ENCODE assay signal across 1 cellular context in the genomic region with DNA sequence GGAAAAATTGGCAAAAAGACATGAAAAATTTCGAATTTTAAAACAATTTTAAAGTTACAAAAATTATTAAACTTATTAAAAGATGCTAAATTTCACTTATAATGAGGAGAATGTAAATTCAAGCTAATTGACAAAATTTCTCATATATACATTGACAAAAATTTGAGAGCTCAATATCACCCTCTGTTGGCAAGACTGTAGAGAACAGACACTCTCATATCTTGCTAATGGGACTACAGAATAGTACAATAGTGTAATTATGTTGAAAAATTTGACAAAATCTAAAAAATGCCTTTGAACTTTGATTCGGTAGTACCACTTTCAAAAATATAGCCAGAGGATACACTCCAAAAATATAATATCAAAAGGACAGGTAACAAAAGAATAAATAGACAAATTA.
TF ChIP-seq lines count a peak whose summit lies in the region.

No MANE protein-coding gene starts in this region.

TF ChIP-seq in GM12878, 131 proteins besides CTCF, POLR2A, EP300 and RAD21 (continued from another document):
- TF ChIP-seq, protein P1, sequence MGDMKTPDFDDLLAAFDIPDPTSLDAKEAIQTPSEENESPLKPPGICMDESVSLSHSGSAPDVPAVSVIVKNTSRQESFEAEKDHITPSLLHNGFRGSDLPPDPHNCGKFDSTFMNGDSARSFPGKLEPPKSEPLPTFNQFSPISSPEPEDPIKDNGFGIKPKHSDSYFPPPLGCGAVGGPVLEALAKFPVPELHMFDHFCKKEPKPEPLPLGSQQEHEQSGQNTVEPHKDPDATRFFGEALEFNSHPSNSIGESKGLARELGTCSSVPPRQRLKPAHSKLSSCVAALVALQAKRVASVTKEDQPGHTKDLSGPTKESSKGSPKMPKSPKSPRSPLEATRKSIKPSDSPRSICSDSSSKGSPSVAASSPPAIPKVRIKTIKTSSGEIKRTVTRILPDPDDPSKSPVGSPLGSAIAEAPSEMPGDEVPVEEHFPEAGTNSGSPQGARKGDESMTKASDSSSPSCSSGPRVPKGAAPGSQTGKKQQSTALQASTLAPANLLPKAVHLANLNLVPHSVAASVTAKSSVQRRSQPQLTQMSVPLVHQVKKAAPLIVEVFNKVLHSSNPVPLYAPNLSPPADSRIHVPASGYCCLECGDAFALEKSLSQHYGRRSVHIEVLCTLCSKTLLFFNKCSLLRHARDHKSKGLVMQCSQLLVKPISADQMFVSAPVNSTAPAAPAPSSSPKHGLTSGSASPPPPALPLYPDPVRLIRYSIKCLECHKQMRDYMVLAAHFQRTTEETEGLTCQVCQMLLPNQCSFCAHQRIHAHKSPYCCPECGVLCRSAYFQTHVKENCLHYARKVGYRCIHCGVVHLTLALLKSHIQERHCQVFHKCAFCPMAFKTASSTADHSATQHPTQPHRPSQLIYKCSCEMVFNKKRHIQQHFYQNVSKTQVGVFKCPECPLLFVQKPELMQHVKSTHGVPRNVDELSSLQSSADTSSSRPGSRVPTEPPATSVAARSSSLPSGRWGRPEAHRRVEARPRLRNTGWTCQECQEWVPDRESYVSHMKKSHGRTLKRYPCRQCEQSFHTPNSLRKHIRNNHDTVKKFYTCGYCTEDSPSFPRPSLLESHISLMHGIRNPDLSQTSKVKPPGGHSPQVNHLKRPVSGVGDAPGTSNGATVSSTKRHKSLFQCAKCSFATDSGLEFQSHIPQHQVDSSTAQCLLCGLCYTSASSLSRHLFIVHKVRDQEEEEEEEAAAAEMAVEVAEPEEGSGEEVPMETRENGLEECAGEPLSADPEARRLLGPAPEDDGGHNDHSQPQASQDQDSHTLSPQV (IDR thresholded peaks at IDR 0.05) = no peak
- TF ChIP-seq RFX5 (IDR thresholded peaks at IDR 0.05; ENCODE audit: low read depth, low read length) = no peak
